Comparison of ENCODE assay signal across 16 cellular contexts in genomic region chr5:139797856-139798510, GRCh38. TPM values are rescaled to one million over a fixed set of nuclear protein-coding genes. Genes with fewer than 3 reads are reported as not detected.
DNase-seq lines count a peak whose midpoint lies in the region; ATAC-seq and TF ChIP-seq lines count a peak whose summit lies in the region.
"Had no signal": no experiment of that assay in that cellular context is flagged by ENCODE, and none has a peak within 500 bp of the region (broad histone marks: within the 10 kb centered on the region; RNA-seq: fewer than 3 reads in every experiment).

No MANE protein-coding gene starts in this region.

- H3K36me3 ChIP-seq in mesenchymal stem cell (ENCODE audit: control insufficient read depth in 1 of 2, insufficient read depth in 2 of 2, low read depth in 1 of 2, low read length in 2 of 2) = no peaks in the 10 kb centered on the region
- H3K36me3 ChIP-seq: SJCRH30 had no signal

- H3K27ac Mint-ChIP-seq in stimulated activated naive B cell treated with anti-CD40 and anti-IgM and Interleukin-4, amounts not matched to agents 10 μg/mL and 1 μg/mL and 100 μg/mL, for 72 hours = no peak overlapping the region

- TF ChIP-seq CTCF in coronary artery (IDR thresholded peaks at IDR 0.05) = no peak

- no peaks in the 10 kb centered on the region for H3K36me3 Mint-ChIP-seq in stimulated activated naive B cell treated with anti-CD40 and anti-IgM and Interleukin-4, amounts not matched to agents 10 μg/mL and 1 μg/mL and 100 μg/mL, for 72 hours

- H3K9me3 ChIP-seq in mesenchymal stem cell (ENCODE audit: control insufficient read depth, low read length) = peaks cover 4% of the 10 kb centered on the region
- H3K9me3 ChIP-seq: SJCRH30 had no signal

- H3K27ac ChIP-seq in mesenchymal stem cell (ENCODE audit: low read length, poor library complexity, severe bottlenecking) (no peak overlapping the region), coronary artery (no peak overlapping the region)
- H3K27ac ChIP-seq: RWPE1, SJCRH30 had no signal

- DNase-seq in G401 (ENCODE audit: low spot score) = peak; percentile 72
- DNase-seq in NCI-H524 treated with DMSO at 0.1 percent for 48 hours (lab: John Stamatoyannopoulos, UW) = peak; percentile 92
- DNase-seq in cerebellar cortex (ENCODE audit: low spot score) = peak; percentile 62
- no peak for DNase-seq in mesenchymal stem cell
- no peak for DNase-seq in activated CD8-positive, alpha-beta memory T cell treated with anti-CD3 and anti-CD28 coated beads, Interleukin-2, amount 50 U/mL, for 4 hours
- DNase-seq in coronary artery (ENCODE audit: low spot score) = no peak
- no peak for DNase-seq in SIG-M5 (lab: John Stamatoyannopoulos, UW)
- DNase-seq in stimulated activated naive B cell treated with anti-CD40 and anti-IgM and Interleukin-4, amounts not matched to agents 10 μg/mL and 1 μg/mL and 100 μg/mL, for 72 hours = no peak
- DNase-seq: GF-D8, NCI-H1105 treated with DMSO at 0.1 percent for 48 hours, NCI-H1930, NCI-H774, PC-3, SJCRH30 had no signal

- H3K79me1 ChIP-seq in mesenchymal stem cell (replicated peaks; ENCODE audit: low read length, poor library complexity, severe bottlenecking) = no peaks in the 10 kb centered on the region

- peaks cover 93 to 94% of the 10 kb centered on the region in 2 experiments for H3K27me3 ChIP-seq in mesenchymal stem cell (ENCODE audit: control insufficient read depth in 1 of 2, insufficient read depth in 1 of 2, low read length in 2 of 2)
- H3K27me3 ChIP-seq: SJCRH30 had no signal

- H3K9ac ChIP-seq in mesenchymal stem cell (ENCODE audit: low read length) = no peak overlapping the region

- H3K23ac ChIP-seq in mesenchymal stem cell (ENCODE audit: low read length in 2 of 2) = peak overlapping the region; percentile 14 to 45

- peaks cover 76 to 87% of the 10 kb centered on the region in 2 donors for H3K27me3 Mint-ChIP-seq in stimulated activated naive B cell treated with anti-CD40 and anti-IgM and Interleukin-4, amounts not matched to agents 10 μg/mL and 1 μg/mL and 100 μg/mL, for 72 hours

- peaks cover 5 to 11% of the 10 kb centered on the region in 2 donors for H3K4me1 Mint-ChIP-seq in stimulated activated naive B cell treated with anti-CD40 and anti-IgM and Interleukin-4, amounts not matched to agents 10 μg/mL and 1 μg/mL and 100 μg/mL, for 72 hours

- no peak overlapping the region for H3K4me2 ChIP-seq in mesenchymal stem cell (ENCODE audit: low read length, poor library complexity, severe bottlenecking)

- H2AFZ ChIP-seq in mesenchymal stem cell (ENCODE audit: low read depth, low read length) = no peak overlapping the region

- ATAC-seq in stimulated activated naive B cell treated with anti-CD40 and anti-IgM and Interleukin-4, amounts not matched to agents 10 μg/mL and 1 μg/mL and 100 μg/mL, for 72 hours (replicated peaks) = no peak
- ATAC-seq: PC-3 had no signal

- H2BK15ac ChIP-seq in mesenchymal stem cell (ENCODE audit: low read depth, poor library complexity, severe bottlenecking) = peak overlapping the region; percentile 46

- WGBS in mesenchymal stem cell = 67% methylated on average over 9 of the region's 9 CpGs

- no peak overlapping the region for H4K91ac ChIP-seq in mesenchymal stem cell (ENCODE audit: low read length)

- no peaks in the 10 kb centered on the region for H3K9me3 Mint-ChIP-seq in stimulated activated naive B cell treated with anti-CD40 and anti-IgM and Interleukin-4, amounts not matched to agents 10 μg/mL and 1 μg/mL and 100 μg/mL, for 72 hours

- no peak overlapping the region for H2BK12ac ChIP-seq in mesenchymal stem cell (ENCODE audit: low read length in 2 of 2)

- H2BK120ac ChIP-seq in mesenchymal stem cell (ENCODE audit: low read depth, low read length) = no peak overlapping the region

- H3K4me3 Mint-ChIP-seq in stimulated activated naive B cell treated with anti-CD40 and anti-IgM and Interleukin-4, amounts not matched to agents 10 μg/mL and 1 μg/mL and 100 μg/mL, for 72 hours = no peak overlapping the region

- no peak overlapping the region for H3K14ac ChIP-seq in mesenchymal stem cell (ENCODE audit: low read length in 2 of 2)

- no peak overlapping the region for H4K8ac ChIP-seq in mesenchymal stem cell (ENCODE audit: low read length)

- H3K4me3 ChIP-seq in mesenchymal stem cell (ENCODE audit: insufficient read depth in 1 of 2, low read depth in 1 of 2, low read length in 2 of 2) = no peak overlapping the region
- no peak overlapping the region for H3K4me3 ChIP-seq in coronary artery
- H3K4me3 ChIP-seq: SJCRH30 had no signal

- in situ Hi-C loops in G401 (cut with HindIII; ENCODE audit: low sequenced_read_pairs) = no loop called here

- H3K4me1 ChIP-seq in mesenchymal stem cell (ENCODE audit: control insufficient read depth, insufficient read depth, low read depth, low read length) = peaks cover 14% of the 10 kb centered on the region
- H3K4me1 ChIP-seq: SJCRH30 had no signal

- H2BK5ac ChIP-seq in mesenchymal stem cell (ENCODE audit: low read depth, low read length, poor library complexity, severe bottlenecking) = no peak overlapping the region

- no peak overlapping the region for H3K18ac ChIP-seq in mesenchymal stem cell (ENCODE audit: low read depth in 1 of 2, low read length in 2 of 2)

- H2AK5ac ChIP-seq in mesenchymal stem cell (ENCODE audit: low read length, severe bottlenecking) = no peak overlapping the region

- no peak overlapping the region for H3K4ac ChIP-seq in mesenchymal stem cell (ENCODE audit: low read depth in 1 of 2, low read length in 2 of 2)

RNA-seq across cellular contexts. Expression of gene PSD2, which starts 2.4 kb away (rescaled TPM):
- 0.31 and 2.0 TPM in 2 replicates for total RNA-seq in G401 (2014; rRNA removed; shearing (Covaris generic))
- 0.07 TPM for polyA plus RNA-seq in mesenchymal stem cell (2013, experiment 1 of 2)
- 0.08 TPM for polyA plus RNA-seq in mesenchymal stem cell (2013, experiment 2 of 2)
- total RNA-seq: PC-3; SJCRH30; T-helper 1 cell treated with Interleukin-12 subunit alpha and Interleukin-12 subunit beta and Interleukin-4 antibody, amounts not matched to agents 30 ng/mL and 1 ng/mL, for 36 hours had no signal

Comparison
In these comparisons a context has a peak if more than half of its experiments do, and no peak if none do; other contexts are left out.
1. DNase-seq: peak in G401 (single experiment), NCI-H524 treated with DMSO at 0.1 percent for 48 hours (single experiment) and cerebellar cortex (single experiment); none in mesenchymal stem cell (single experiment), activated CD8-positive, alpha-beta memory T cell treated with anti-CD3 and anti-CD28 coated beads, Interleukin-2, amount 50 U/mL, for 4 hours (single experiment), coronary artery (single experiment), SIG-M5 (single experiment) and stimulated activated naive B cell treated with anti-CD40 and anti-IgM and Interleukin-4, amounts not matched to agents 10 μg/mL and 1 μg/mL and 100 μg/mL, for 72 hours (single experiment).